ENCODE assay signal across 1 cellular context in the genomic region with DNA sequence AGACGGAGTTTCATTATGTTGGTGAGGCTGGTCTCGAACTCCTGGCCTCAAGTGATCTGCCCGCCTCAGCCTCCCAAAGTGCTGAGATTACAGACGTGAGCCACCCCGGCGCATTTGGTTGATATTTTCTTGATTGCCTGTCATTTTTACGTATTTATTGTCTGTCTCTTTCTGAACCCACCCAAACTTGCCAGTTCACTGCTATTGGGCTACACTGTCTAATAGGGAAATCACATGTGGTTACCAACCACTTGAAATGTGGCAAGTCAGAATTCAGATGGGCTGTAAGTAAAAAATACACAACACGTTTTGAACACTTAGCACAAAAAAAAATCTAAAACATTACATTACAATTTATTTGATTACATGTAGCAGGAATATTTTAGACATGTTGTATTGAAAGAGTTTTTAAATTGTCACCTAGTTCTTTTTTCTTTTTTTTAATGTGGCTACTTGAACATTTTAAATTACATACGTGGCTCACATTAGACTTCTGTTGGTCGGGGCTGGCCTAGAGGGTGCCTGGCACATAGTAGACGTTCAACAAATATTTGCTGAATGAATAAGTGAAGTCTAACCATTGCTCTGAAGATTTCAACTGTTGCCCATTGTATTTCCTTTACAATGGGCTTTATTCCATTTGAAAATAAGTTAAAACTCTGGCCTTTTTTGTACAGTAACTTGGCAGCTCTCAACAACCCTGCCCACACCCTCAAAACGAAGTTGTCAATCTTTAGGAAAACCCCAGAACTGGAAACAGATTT.
TF ChIP-seq lines count a peak whose summit lies in the region.

No MANE protein-coding gene starts in this region.

TF ChIP-seq in H1, 55 proteins besides CTCF, POLR2A, EP300 and RAD21:
- no peak for TF ChIP-seq RNF2 (IDR thresholded peaks at IDR 0.05; ENCODE audit: borderline replicate concordance, low read depth, low read length, missing control alignments, poor library complexity, severe bottlenecking)
- no peak for TF ChIP-seq CTBP2 (IDR thresholded peaks at IDR 0.05; ENCODE audit: borderline replicate concordance, insufficient read depth, insufficient read length, low read length)
- no peak for TF ChIP-seq RXRA (IDR thresholded peaks at IDR 0.05; ENCODE audit: insufficient read depth, low read depth, low read length)
- TF ChIP-seq BACH1 (IDR thresholded peaks at IDR 0.05; ENCODE audit: low read length), result no peak
- no peak for TF ChIP-seq TAF7 (optimal IDR thresholded peaks at IDR 0.05; ENCODE audit: borderline replicate concordance, low read depth, low read length)
